17 cellular contexts compared by ENCODE assay signal in the genomic region with DNA sequence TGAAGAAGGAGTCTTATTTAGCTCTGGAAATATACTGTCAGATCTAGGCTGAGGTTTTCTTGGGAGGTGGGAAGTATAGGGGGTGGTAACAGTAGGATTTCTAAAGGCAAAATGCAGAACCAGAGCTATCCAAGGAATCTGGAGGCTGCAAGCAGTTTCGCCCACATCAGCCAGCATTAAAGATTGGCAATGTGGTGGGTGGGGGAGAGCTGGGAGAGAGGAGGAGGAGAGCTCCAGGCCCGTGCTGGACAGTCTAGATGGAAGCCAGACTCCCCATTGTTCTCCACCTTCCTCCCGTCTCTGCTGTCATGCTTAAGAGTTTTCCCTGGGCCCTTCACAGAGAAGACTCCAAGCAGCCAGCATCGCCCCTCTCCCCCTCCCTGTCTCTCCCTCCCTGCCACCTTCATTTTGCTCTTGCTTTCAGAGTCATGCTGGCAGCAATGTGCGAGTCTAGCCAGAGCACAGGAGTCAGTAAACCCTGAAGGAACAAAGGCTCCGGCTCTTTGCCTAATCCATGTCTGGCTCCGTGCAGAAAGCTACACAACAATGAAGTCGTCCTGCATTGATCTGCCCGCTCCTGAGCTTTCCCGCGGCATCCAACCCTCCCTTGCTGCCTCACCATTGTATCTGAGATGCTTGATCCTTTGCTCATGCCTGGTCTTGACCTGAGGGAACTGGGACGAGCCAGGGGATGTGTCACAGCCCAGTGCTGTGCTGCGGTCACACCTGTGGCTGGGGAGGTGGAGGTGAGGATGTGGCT.
"Had no signal": no experiment of that assay in that cellular context is flagged by ENCODE, and none has a peak within 500 bp of the region (broad histone marks: within the 10 kb centered on the region; RNA-seq: fewer than 3 reads in every experiment).

No MANE protein-coding gene starts in this region.

- H3K4me1 ChIP-seq: adrenal gland, gastrocnemius medialis, heart left ventricle, left ventricle myocardium inferior, parathyroid adenoma, thyroid gland, uterus had no signal

- H3K79me2 ChIP-seq: parathyroid adenoma had no signal

- H2AFZ ChIP-seq: parathyroid adenoma had no signal

- H3K9me3 ChIP-seq: adrenal gland, gastrocnemius medialis, heart left ventricle, left ventricle myocardium inferior, thyroid gland, uterus had no signal

- H3K27me3 ChIP-seq: adrenal gland, cardiac muscle cell, gastrocnemius medialis, heart left ventricle, thyroid gland, uterus had no signal

- H3K36me3 ChIP-seq: adrenal gland, cardiac muscle cell, gastrocnemius medialis, heart left ventricle, left ventricle myocardium inferior, thyroid gland, uterus had no signal

- H3K27ac ChIP-seq: adrenal gland, cardiac muscle cell, gastrocnemius medialis, heart left ventricle, left ventricle myocardium inferior, parathyroid adenoma, thyroid gland, uterus had no signal

- ATAC-seq: activated naive CD4-positive, alpha-beta T cell treated with anti-CD3 and anti-CD28 coated beads, Interleukin-2, amount 50 U/mL, for 72 hours; gastrocnemius medialis; naive thymus-derived CD4-positive, alpha-beta T cell; stimulated activated naive B cell treated with anti-CD40 and anti-IgM and Interleukin-4, amounts not matched to agents 10 μg/mL and 1 μg/mL and 100 μg/mL, for 72 hours; T-cell had no signal

- DNase-seq: activated B cell treated with CpG ODN at 0.5 μM for 24 hours; activated CD4-positive, alpha-beta memory T cell treated with anti-CD3 and anti-CD28 coated beads for 36 hours; activated CD4-positive, alpha-beta T cell treated with anti-CD3 and anti-CD28 coated beads for 4 hours; activated gamma-delta T cell treated with Interleukin-2 at 50 U/mL for 16 hours; activated T-cell treated with anti-CD3 and anti-CD28 coated beads for 4 hours; adrenal gland; gastrocnemius medialis; heart left ventricle; left ventricle myocardium inferior; naive thymus-derived CD4-positive, alpha-beta T cell; stimulated activated naive B cell treated with anti-CD40 and anti-IgM and Interleukin-4, amounts not matched to agents 10 μg/mL and 1 μg/mL and 100 μg/mL, for 72 hours; T-cell; thyroid gland; uterus had no signal

- H3K9ac ChIP-seq: parathyroid adenoma had no signal

- H3K4me3 ChIP-seq: adrenal gland, cardiac muscle cell, gastrocnemius medialis, heart left ventricle, left ventricle myocardium inferior, thyroid gland, uterus had no signal
